Comparison of ENCODE assay signal across 8 cellular contexts in genomic region chr17:9522074-9522473, GRCh38. TPM values are rescaled to one million over a fixed set of nuclear protein-coding genes. Genes with fewer than 3 reads are reported as not detected.
DNase-seq lines count a peak whose midpoint lies in the region; ATAC-seq and TF ChIP-seq lines count a peak whose summit lies in the region.

No MANE protein-coding gene starts in this region.

- intact Hi-C loops in breast epithelium (cut with DNase I; ENCODE audit: low total_unique reads): no loop called here

- TF ChIP-seq POLR2A in breast epithelium (IDR thresholded peaks at IDR 0.05): no peak

- no peak overlapping the region for H3K4me3 ChIP-seq in breast epithelium

- H3K9me3 Mint-ChIP-seq in stimulated activated naive CD8-positive, alpha-beta T cell treated with anti-CD3 and anti-CD28 coated beads, Interleukin-15, amount 100 ng/mL, for 72 hours: no peaks in the 10 kb centered on the region

- H3K27ac ChIP-seq in breast epithelium: no peak overlapping the region

- H3K9me3 ChIP-seq in breast epithelium: no peaks in the 10 kb centered on the region

- H3K27me3 Mint-ChIP-seq in stimulated activated naive CD8-positive, alpha-beta T cell treated with anti-CD3 and anti-CD28 coated beads, Interleukin-15, amount 100 ng/mL, for 72 hours: no peaks in the 10 kb centered on the region

- H3K27me3 ChIP-seq in breast epithelium: no peaks in the 10 kb centered on the region

- peak; percentile 64 for ATAC-seq in stimulated activated naive CD8-positive, alpha-beta T cell treated with anti-CD3 and anti-CD28 coated beads, Interleukin-15, amount 100 ng/mL, for 72 hours
- ATAC-seq in stimulated activated naive CD8-positive, alpha-beta T cell treated with anti-CD3 and anti-CD28 coated beads, Interleukin-15, Interleukin-2, amounts not matched to agents 100 U/mL and 50 U/mL, for 24 hours: no peak
- ATAC-seq in left lobe of liver: peak; percentile 78
- no peak for ATAC-seq in HG03095 (IDR thresholded peaks at IDR 0.05; ENCODE audit: unreplicated experiment)
- no peak for ATAC-seq in GM19023 (IDR thresholded peaks at IDR 0.05; ENCODE audit: unreplicated experiment)

- H3K36me3 ChIP-seq in breast epithelium: no peaks in the 10 kb centered on the region

- H3K4me1 Mint-ChIP-seq in stimulated activated naive CD8-positive, alpha-beta T cell treated with anti-CD3 and anti-CD28 coated beads, Interleukin-15, amount 100 ng/mL, for 72 hours: peaks cover 15% of the 10 kb centered on the region

- TF ChIP-seq CTCF in breast epithelium (IDR thresholded peaks at IDR 0.05): peak in 2 of 3 donors; percentile 22 to 47

- no peak for DNase-seq in stimulated activated naive CD8-positive, alpha-beta T cell treated with anti-CD3 and anti-CD28 coated beads, Interleukin-15, amount 100 ng/mL, for 72 hours
- no peak for DNase-seq in stimulated activated naive CD8-positive, alpha-beta T cell treated with anti-CD3 and anti-CD28 coated beads, Interleukin-15, Interleukin-2, amounts not matched to agents 100 U/mL and 50 U/mL, for 24 hours
- DNase-seq in NCI-H2227 treated with DMSO at 0.1 percent for 48 hours (lab: John Stamatoyannopoulos, UW) (peak; percentile 32), breast epithelium (ENCODE audit: low spot score in 2 of 2) (no peak), left lobe of liver (ENCODE audit: low spot score) (no peak), T1000 (lab: John Stamatoyannopoulos, UW) (no peak)

- H3K4me3 Mint-ChIP-seq in stimulated activated naive CD8-positive, alpha-beta T cell treated with anti-CD3 and anti-CD28 coated beads, Interleukin-15, amount 100 ng/mL, for 72 hours: no peak overlapping the region

- no peaks in the 10 kb centered on the region for H3K4me1 ChIP-seq in breast epithelium

- H3K27ac Mint-ChIP-seq in stimulated activated naive CD8-positive, alpha-beta T cell treated with anti-CD3 and anti-CD28 coated beads, Interleukin-15, amount 100 ng/mL, for 72 hours: no peak overlapping the region

RNA-seq across cellular contexts. Expression of gene STX8, which starts 53.5 kb away (rescaled TPM):
- 100 to 1,000 TPM in 1 of 3 donors, 10 to 100 TPM in 2; 54.1 to 101 (median 60.4) TPM for total RNA-seq in breast epithelium
- 28.6 TPM for total RNA-seq in left lobe of liver

RNA-seq across cellular contexts. Expression of gene CFAP52, which starts 54.4 kb away (rescaled TPM):
- total RNA-seq in breast epithelium: under 1 TPM in 1 of 3 donors, not detected in 2; 0.66 TPM
- total RNA-seq in left lobe of liver: not detected

Comparison
In these comparisons a context has a peak if more than half of its experiments do, and no peak if none do; other contexts are left out.
1. ATAC-seq: peak in stimulated activated naive CD8-positive, alpha-beta T cell treated with anti-CD3 and anti-CD28 coated beads, Interleukin-15, amount 100 ng/mL, for 72 hours (single experiment) and left lobe of liver (single experiment); none in stimulated activated naive CD8-positive, alpha-beta T cell treated with anti-CD3 and anti-CD28 coated beads, Interleukin-15, Interleukin-2, amounts not matched to agents 100 U/mL and 50 U/mL, for 24 hours (single experiment), HG03095 (single experiment) and GM19023 (single experiment).